1 cellular context compared by ENCODE assay signal in genomic region chr10:70137135-70137534, GRCh38.
TF ChIP-seq lines count a peak whose summit lies in the region.

No MANE protein-coding gene starts in this region.

TF ChIP-seq in K562, 482 proteins besides CTCF, POLR2A, EP300 and RAD21 (continued from another document):
- TF ChIP-seq SAP30 (IDR thresholded peaks at IDR 0.05; ENCODE audit: borderline replicate concordance, insufficient read depth, low read depth, low read length, poor library complexity, severe bottlenecking), result no peak
- TF ChIP-seq CLOCK (CRISPR knock-in tag; IDR thresholded peaks at IDR 0.05; ENCODE audit: borderline replicate concordance), result no peak
- TF ChIP-seq RBM14 (IDR thresholded peaks at IDR 0.05; ENCODE audit: borderline replicate concordance, insufficient read depth, low read depth, low read length), result no peak
- peak; percentile 86 for TF ChIP-seq ZBTB33 (CRISPR knock-in tag; IDR thresholded peaks at IDR 0.05)
- no peak for TF ChIP-seq MTA1 (IDR thresholded peaks at IDR 0.05; ENCODE audit: borderline replicate concordance)
- TF ChIP-seq HINFP (tag; conservative IDR thresholded peaks at IDR 0.05; ENCODE audit: low read depth), result no peak
- TF ChIP-seq BRCA1 (IDR thresholded peaks at IDR 0.05), result no peak
- TF ChIP-seq BRCA1 (CRISPR knock-in tag; IDR thresholded peaks at IDR 0.05), result no peak
- TF ChIP-seq IRF9 (tag; IDR thresholded peaks at IDR 0.05), result no peak
- no peak for TF ChIP-seq TSHZ1 (CRISPR knock-in tag; IDR thresholded peaks at IDR 0.05)
- TF ChIP-seq SETDB1 (IDR thresholded peaks at IDR 0.05; ENCODE audit: low read length), result no peak
- no peak for TF ChIP-seq SREBF2 (CRISPR knock-in tag; IDR thresholded peaks at IDR 0.05)
- TF ChIP-seq GMEB1 (CRISPR knock-in tag; IDR thresholded peaks at IDR 0.05), result no peak
- TF ChIP-seq RBM22 (IDR thresholded peaks at IDR 0.05; ENCODE audit: low read depth, low read length, poor library complexity, severe bottlenecking), result no peak
- no peak for TF ChIP-seq NFIC (IDR thresholded peaks at IDR 0.05)
- peak; percentile 47; the same call in 1 of the 2 replicates for TF ChIP-seq CEBPZ (IDR thresholded peaks at IDR 0.05; ENCODE audit: borderline replicate concordance, low read depth, low read length)
- TF ChIP-seq THRAP3 (IDR thresholded peaks at IDR 0.05; ENCODE audit: borderline replicate concordance), result no peak
- no peak for TF ChIP-seq MCM5 (IDR thresholded peaks at IDR 0.05; ENCODE audit: low read depth)
- TF ChIP-seq CBFB (CRISPR knock-in tag; IDR thresholded peaks at IDR 0.05), result no peak
- no peak for TF ChIP-seq FIP1L1 (IDR thresholded peaks at IDR 0.05; ENCODE audit: low read depth, low read length, poor library complexity, severe bottlenecking)
- peak; percentile 62 for TF ChIP-seq CBFA2T3 (IDR thresholded peaks at IDR 0.05)
- TF ChIP-seq SNIP1 (IDR thresholded peaks at IDR 0.05; ENCODE audit: low read depth), result no peak
- TF ChIP-seq CHD2 (IDR thresholded peaks at IDR 0.05; ENCODE audit: low read depth, low read length), result no peak
- peak; percentile 58 for TF ChIP-seq ZFP36 (IDR thresholded peaks at IDR 0.05; ENCODE audit: low read depth, low read length, partially characterized antibody)
- peak; percentile 39 for TF ChIP-seq ZNF280A (IDR thresholded peaks at IDR 0.05; ENCODE audit: low read depth, partially characterized antibody)
- TF ChIP-seq SAFB2 (IDR thresholded peaks at IDR 0.05; ENCODE audit: borderline replicate concordance, low read depth, low read length, severe bottlenecking), result no peak
- no peak for TF ChIP-seq ELK1 (CRISPR knock-in tag; IDR thresholded peaks at IDR 0.05)
- no peak for TF ChIP-seq ZNF717 (CRISPR knock-in tag; IDR thresholded peaks at IDR 0.05)
- TF ChIP-seq SIRT6 (IDR thresholded peaks at IDR 0.05; ENCODE audit: low read depth, low read length), result no peak
- TF ChIP-seq FOXA3 (CRISPR knock-in tag; conservative IDR thresholded peaks at IDR 0.05 in 1 of 2, IDR thresholded peaks at IDR 0.05 in 1 of 2), result no peak
- TF ChIP-seq JUN (IDR thresholded peaks at IDR 0.05; ENCODE audit: borderline replicate concordance, low read depth, low read length), result no peak
- no peak for TF ChIP-seq JUN (CRISPR knock-in tag; IDR thresholded peaks at IDR 0.05; ENCODE audit: borderline replicate concordance)
- TF ChIP-seq FOXK2 (conservative IDR thresholded peaks at IDR 0.05 in 1 of 2, IDR thresholded peaks at IDR 0.05 in 1 of 2; ENCODE audit: low read depth in 2 of 2), result no peak
- TF ChIP-seq STAT5B (CRISPR knock-in tag; IDR thresholded peaks at IDR 0.05), result no peak
- TF ChIP-seq ZNF586 (CRISPR knock-in tag; conservative IDR thresholded peaks at IDR 0.05), result no peak
- TF ChIP-seq ZNF431 (CRISPR knock-in tag; IDR thresholded peaks at IDR 0.05), result peak; percentile 100
- no peak for TF ChIP-seq ZNF277 (CRISPR knock-in tag; IDR thresholded peaks at IDR 0.05; ENCODE audit: borderline replicate concordance)
- no peak for TF ChIP-seq SAFB (IDR thresholded peaks at IDR 0.05; ENCODE audit: borderline replicate concordance, low read depth, low read length)
- TF ChIP-seq NFRKB (IDR thresholded peaks at IDR 0.05; ENCODE audit: low read depth), result no peak
- no peak for TF ChIP-seq MAFG (tag; conservative IDR thresholded peaks at IDR 0.05)
- TF ChIP-seq ZNF143 (CRISPR knock-in tag; IDR thresholded peaks at IDR 0.05), result no peak
- TF ChIP-seq ZFP30 (CRISPR knock-in tag; IDR thresholded peaks at IDR 0.05; ENCODE audit: borderline replicate concordance), result no peak
